2 cellular contexts compared by ENCODE assay signal in the genomic region with DNA sequence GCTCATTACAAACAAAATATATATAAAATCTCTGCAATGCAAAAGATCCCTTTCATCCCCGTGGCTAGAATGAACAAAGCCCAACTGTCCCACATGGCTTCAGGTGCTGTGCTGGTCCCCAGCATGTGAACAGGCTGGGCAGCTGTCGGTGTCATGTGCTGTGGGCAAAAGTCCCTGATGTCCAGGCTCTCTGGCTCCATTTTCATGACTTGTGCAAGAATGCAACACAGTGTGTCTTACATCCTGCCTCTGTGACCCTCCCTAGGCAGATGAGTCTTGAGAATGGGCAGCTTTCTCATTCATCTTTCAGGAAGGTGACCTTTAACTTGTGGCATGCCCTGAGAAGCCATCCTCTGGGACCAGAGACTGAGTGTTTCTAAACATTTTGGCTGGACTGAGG.
TF ChIP-seq lines count a peak whose summit lies in the region.

No MANE protein-coding gene starts in this region.

TF ChIP-seq in HCT116, 20 proteins besides CTCF, POLR2A, EP300 and RAD21:
- TF ChIP-seq EZH2phosphoT487 (IDR thresholded peaks at IDR 0.05; ENCODE audit: borderline replicate concordance) (no peak), ZBTB33 (IDR thresholded peaks at IDR 0.05; ENCODE audit: extremely low read depth, insufficient replicate concordance, low read length) (no peak), ZFX (IDR thresholded peaks at IDR 0.05) (no peak), JUND (IDR thresholded peaks at IDR 0.05) (no peak), SP1 (IDR thresholded peaks at IDR 0.05; ENCODE audit: low read depth) (no peak), POLR2AphosphoS5 (IDR thresholded peaks at IDR 0.05; ENCODE audit: low read depth, low read length) (no peak), ZNF274 (IDR thresholded peaks at IDR 0.05; ENCODE audit: low read depth, low read length) (no peak), CBX3 (IDR thresholded peaks at IDR 0.05; ENCODE audit: low read depth) (no peak), EZH2 (IDR thresholded peaks at IDR 0.05) (no peak), ELF1 (IDR thresholded peaks at IDR 0.05; ENCODE audit: borderline replicate concordance, low read depth) (no peak), FOSL1 (IDR thresholded peaks at IDR 0.05; ENCODE audit: low read depth) (no peak), YY1 (IDR thresholded peaks at IDR 0.05; ENCODE audit: extremely low read depth, insufficient replicate concordance, low read depth, low read length) (no peak), SIN3A (IDR thresholded peaks at IDR 0.05; ENCODE audit: low read depth) (no peak), EGR1 (IDR thresholded peaks at IDR 0.05; ENCODE audit: low read depth) (no peak), CEBPB (IDR thresholded peaks at IDR 0.05; ENCODE audit: low read depth) (no peak), TCF7L2 (IDR thresholded peaks at IDR 0.05; ENCODE audit: borderline replicate concordance, extremely low read depth, insufficient read depth, insufficient read length) (no peak), SRF (IDR thresholded peaks at IDR 0.05; ENCODE audit: low read depth) (no peak)
- TF ChIP-seq, protein P1, sequence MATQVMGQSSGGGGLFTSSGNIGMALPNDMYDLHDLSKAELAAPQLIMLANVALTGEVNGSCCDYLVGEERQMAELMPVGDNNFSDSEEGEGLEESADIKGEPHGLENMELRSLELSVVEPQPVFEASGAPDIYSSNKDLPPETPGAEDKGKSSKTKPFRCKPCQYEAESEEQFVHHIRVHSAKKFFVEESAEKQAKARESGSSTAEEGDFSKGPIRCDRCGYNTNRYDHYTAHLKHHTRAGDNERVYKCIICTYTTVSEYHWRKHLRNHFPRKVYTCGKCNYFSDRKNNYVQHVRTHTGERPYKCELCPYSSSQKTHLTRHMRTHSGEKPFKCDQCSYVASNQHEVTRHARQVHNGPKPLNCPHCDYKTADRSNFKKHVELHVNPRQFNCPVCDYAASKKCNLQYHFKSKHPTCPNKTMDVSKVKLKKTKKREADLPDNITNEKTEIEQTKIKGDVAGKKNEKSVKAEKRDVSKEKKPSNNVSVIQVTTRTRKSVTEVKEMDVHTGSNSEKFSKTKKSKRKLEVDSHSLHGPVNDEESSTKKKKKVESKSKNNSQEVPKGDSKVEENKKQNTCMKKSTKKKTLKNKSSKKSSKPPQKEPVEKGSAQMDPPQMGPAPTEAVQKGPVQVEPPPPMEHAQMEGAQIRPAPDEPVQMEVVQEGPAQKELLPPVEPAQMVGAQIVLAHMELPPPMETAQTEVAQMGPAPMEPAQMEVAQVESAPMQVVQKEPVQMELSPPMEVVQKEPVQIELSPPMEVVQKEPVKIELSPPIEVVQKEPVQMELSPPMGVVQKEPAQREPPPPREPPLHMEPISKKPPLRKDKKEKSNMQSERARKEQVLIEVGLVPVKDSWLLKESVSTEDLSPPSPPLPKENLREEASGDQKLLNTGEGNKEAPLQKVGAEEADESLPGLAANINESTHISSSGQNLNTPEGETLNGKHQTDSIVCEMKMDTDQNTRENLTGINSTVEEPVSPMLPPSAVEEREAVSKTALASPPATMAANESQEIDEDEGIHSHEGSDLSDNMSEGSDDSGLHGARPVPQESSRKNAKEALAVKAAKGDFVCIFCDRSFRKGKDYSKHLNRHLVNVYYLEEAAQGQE (IDR thresholded peaks at IDR 0.05; ENCODE audit: low read depth): no peak
- TF ChIP-seq, protein P2, sequence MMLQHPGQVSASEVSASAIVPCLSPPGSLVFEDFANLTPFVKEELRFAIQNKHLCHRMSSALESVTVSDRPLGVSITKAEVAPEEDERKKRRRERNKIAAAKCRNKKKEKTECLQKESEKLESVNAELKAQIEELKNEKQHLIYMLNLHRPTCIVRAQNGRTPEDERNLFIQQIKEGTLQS (IDR thresholded peaks at IDR 0.05): no peak

TF ChIP-seq in HepG2, 621 proteins besides CTCF, POLR2A, EP300 and RAD21:
- TF ChIP-seq ZNF414 (CRISPR knock-in tag; IDR thresholded peaks at IDR 0.05) (no peak), ZGPAT (CRISPR knock-in tag; IDR thresholded peaks at IDR 0.05) (no peak), ZSCAN29 (CRISPR knock-in tag; conservative IDR thresholded peaks at IDR 0.05) (no peak), GTF3A (CRISPR knock-in tag; conservative IDR thresholded peaks at IDR 0.05) (no peak), ZNF570 (CRISPR knock-in tag; IDR thresholded peaks at IDR 0.05; ENCODE audit: borderline replicate concordance) (no peak), ZNF83 (CRISPR knock-in tag; IDR thresholded peaks at IDR 0.05; ENCODE audit: borderline replicate concordance) (no peak), KDM2A (CRISPR knock-in tag; IDR thresholded peaks at IDR 0.05; ENCODE audit: borderline replicate concordance, low read depth) (no peak), PBX3 (CRISPR knock-in tag; IDR thresholded peaks at IDR 0.05; ENCODE audit: borderline replicate concordance) (no peak), KLF11 (CRISPR knock-in tag; IDR thresholded peaks at IDR 0.05) (no peak), GRHL1 (CRISPR knock-in tag; conservative IDR thresholded peaks at IDR 0.05) (no peak)
